6 cellular contexts compared by ENCODE assay signal in genomic region chr20:63941282-63942060, GRCh38. TPM values are rescaled to one million over a fixed set of nuclear protein-coding genes. Genes with fewer than 3 reads are reported as not detected.
DNase-seq lines count a peak whose midpoint lies in the region; ATAC-seq and TF ChIP-seq lines count a peak whose summit lies in the region.

No MANE protein-coding gene starts in this region.

- H3K4me3 ChIP-seq in right lobe of liver: no peak overlapping the region

- no peak for TF ChIP-seq CTCF in right lobe of liver (IDR thresholded peaks at IDR 0.05)

- H3K9me3 ChIP-seq in right lobe of liver: no peaks in the 10 kb centered on the region

- H3K27me3 ChIP-seq in right lobe of liver: no peaks in the 10 kb centered on the region

- no peak overlapping the region for H3K27ac ChIP-seq in right lobe of liver

- ATAC-seq in right lobe of liver (peak; percentile 12 to 44 (median 20)), GM18909 (IDR thresholded peaks at IDR 0.05; ENCODE audit: poor library complexity, unreplicated experiment) (no peak)

- DNase-seq in Kasumi-1 (lab: John Stamatoyannopoulos, UW): peak; percentile 80 to 83
- peak; percentile 44 to 61 for DNase-seq in activated T-helper 1 cell treated with anti-CD3 and anti-CD28 coated beads, Interleukin-2, amount 50 U/mL, for 16 hours (ENCODE audit: low read depth in 1 of 2, low spot score in 1 of 2)
- peak in 2 of 3 donors; percentile 64 to 66 for DNase-seq in right lobe of liver
- no peak for DNase-seq in NCI-H524 treated with DMSO at 0.1 percent for 48 hours (lab: John Stamatoyannopoulos, UW)
- DNase-seq in COR-L47 (lab: John Stamatoyannopoulos, UW): no peak

- TF ChIP-seq POLR2A in right lobe of liver (IDR thresholded peaks at IDR 0.05): no peak

- no peaks in the 10 kb centered on the region for H3K4me1 ChIP-seq in right lobe of liver

- 58% methylated on average over 20 of the region's 37 CpGs for WGBS in right lobe of liver (ENCODE audit: insufficient coverage, low coverage, low lambda C conversion rate, missing lambda C conversion rate)

- H3K36me3 ChIP-seq in right lobe of liver: peaks cover 0 to 44% (median 20%) of the 10 kb centered on the region in 4 donors

- intact Hi-C loops in right lobe of liver (cut with DNase I): no loop called here

RNA-seq across cellular contexts. Expression of gene UCKL1, which starts 14.7 kb away (rescaled TPM):
- 10 to 100 TPM; 13.1 to 28.5 (median 16.9) TPM for total RNA-seq in right lobe of liver

RNA-seq across cellular contexts. Expression of gene ZNF512B, which starts 28.3 kb away (rescaled TPM):
- 10 to 100 TPM; 10.8 to 16.8 (median 14.0) TPM for total RNA-seq in right lobe of liver

RNA-seq across cellular contexts. Expression of gene SAMD10, which starts 38.0 kb away (rescaled TPM):
- total RNA-seq in right lobe of liver: 1 to 10 TPM; 2.7 to 6.7 (median 3.5) TPM

RNA-seq across cellular contexts. Expression of gene PRPF6, which starts 39.5 kb away (rescaled TPM):
- total RNA-seq in right lobe of liver: 10 to 100 TPM; 21.7 to 28.9 (median 24.4) TPM

RNA-seq across cellular contexts. Expression of gene DNAJC5, which starts 46.5 kb away (rescaled TPM):
- total RNA-seq in right lobe of liver: 10 to 100 TPM; 10.7 to 26.0 (median 15.1) TPM

Comparison
In these comparisons a context has a peak if more than half of its experiments do, and no peak if none do; other contexts are left out.
1. DNase-seq: peak in Kasumi-1 (2 of 2), activated T-helper 1 cell treated with anti-CD3 and anti-CD28 coated beads, Interleukin-2, amount 50 U/mL, for 16 hours (2 of 2) and right lobe of liver (2 of 3); none in NCI-H524 treated with DMSO at 0.1 percent for 48 hours (single experiment) and COR-L47 (single experiment).